Comparison of ENCODE assay signal across 11 cellular contexts in the genomic region with DNA sequence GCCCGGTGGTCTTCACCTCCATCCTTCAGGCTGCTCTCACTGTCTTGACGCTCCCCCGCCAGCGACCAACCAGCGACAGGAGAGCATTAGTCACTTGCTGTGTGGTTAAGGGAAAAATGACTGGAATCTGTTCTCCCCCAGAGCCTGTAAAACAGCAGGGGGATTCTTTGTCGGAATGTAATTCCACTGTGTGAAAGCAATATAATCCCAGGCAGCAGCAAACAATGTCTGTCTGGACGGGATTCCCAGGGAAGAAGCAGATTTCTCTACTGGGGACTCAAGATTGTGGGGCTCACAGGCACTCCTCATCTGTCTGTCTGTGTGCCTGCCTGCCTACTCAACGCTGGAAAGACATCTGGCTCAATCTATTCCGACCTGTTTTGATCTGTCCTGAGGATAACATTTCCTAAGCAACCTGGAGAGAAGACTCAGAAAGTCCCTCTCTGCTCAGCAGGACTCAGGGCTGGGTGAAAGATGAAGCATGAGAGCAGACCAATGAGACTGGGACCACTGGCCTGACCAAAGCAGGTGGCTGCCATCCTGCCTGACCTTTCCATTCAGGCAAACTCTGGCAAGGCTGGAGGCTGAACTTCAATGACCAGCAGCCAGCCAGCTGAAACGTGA. TPM values are rescaled to one million over a fixed set of nuclear protein-coding genes. Genes with fewer than 3 reads are reported as not detected.
A peak's percentile ranks its signal among the peaks of the same experiment; 100 is the strongest.
DNase-seq lines count a peak whose midpoint lies in the region; ATAC-seq and TF ChIP-seq lines count a peak whose summit lies in the region.
"Had no signal": no experiment of that assay in that cellular context is flagged by ENCODE, and none has a peak within 500 bp of the region (broad histone marks: within the 10 kb centered on the region; RNA-seq: fewer than 3 reads in every experiment).

No MANE protein-coding gene starts in this region.

- H3K4me3 ChIP-seq in coronary artery = peak overlapping the region; percentile 19
- H3K4me3 ChIP-seq: stomach had no signal

- TF ChIP-seq CTCF in coronary artery (IDR thresholded peaks at IDR 0.05) (no peak), omental fat pad (IDR thresholded peaks at IDR 0.05) (no peak)

- TF ChIP-seq EP300 in Ishikawa (IDR thresholded peaks at IDR 0.05; ENCODE audit: borderline replicate concordance) = peak; percentile 88

- ATAC-seq in omental fat pad (ENCODE audit: low FRiP score) (no peak), GM18858 (IDR thresholded peaks at IDR 0.05; ENCODE audit: unreplicated experiment) (no peak)
- ATAC-seq: CD8-positive, alpha-beta T cell had no signal

- no peak; the same call in 1 of the 2 replicates for TF ChIP-seq RAD21 in Ishikawa (IDR thresholded peaks at IDR 0.05; ENCODE audit: low read depth)

- peak overlapping the region; percentile 57 to 94 for H3K27ac ChIP-seq in coronary artery
- H3K27ac ChIP-seq: epithelial cell of prostate had no signal

- peak; percentile 84 for DNase-seq in AG08395 (ENCODE audit: low spot score)
- DNase-seq in coronary artery (ENCODE audit: low spot score) = no peak
- peak; percentile 88 for DNase-seq in myocyte (ENCODE audit: low read depth)
- DNase-seq in NCI-H1436 treated with DMSO at 0.1 percent for 48 hours (lab: John Stamatoyannopoulos, UW) = no peak
- no peak for DNase-seq in SIG-M5 treated with dmso at 0.1 percent for 504 hours (lab: John Stamatoyannopoulos, UW; ENCODE audit: unreplicated experiment)
- no peak for DNase-seq in omental fat pad (ENCODE audit: low spot score)
- DNase-seq: CD8-positive, alpha-beta T cell; stomach had no signal

TF ChIP-seq in Ishikawa, 13 proteins besides CTCF, POLR2A, EP300 and RAD21:
- peak; percentile 49 for TF ChIP-seq NFIC (IDR thresholded peaks at IDR 0.05)
- TF ChIP-seq EGR1 (IDR thresholded peaks at IDR 0.05) = no peak
- TF ChIP-seq YY1 (IDR thresholded peaks at IDR 0.05; ENCODE audit: low read depth) = no peak
- TF ChIP-seq TAF1 (IDR thresholded peaks at IDR 0.05; ENCODE audit: low read depth) = 0 out of 2 replicates have a peak, but pooled peaks have one; percentile 34
- TF ChIP-seq TEAD4 (IDR thresholded peaks at IDR 0.05) = peak; percentile 97
- TF ChIP-seq TCF12 (IDR thresholded peaks at IDR 0.05; ENCODE audit: low read depth) = peak; percentile 88
- peak; percentile 66; the same call in 1 of the 2 replicates for TF ChIP-seq FOXM1 (IDR thresholded peaks at IDR 0.05; ENCODE audit: borderline replicate concordance, low read depth)

RNA-seq across cellular contexts. Expression of a gene that starts 54.6 kb away (rescaled TPM):
- total RNA-seq in myocyte (40.7 and 66.7 TPM in 2 replicates), omental fat pad (10 to 100 TPM in 3 of 4 donors, 1 to 10 TPM in 1; 6.8 to 47.3 (median 21.0) TPM)
- 76.0 TPM for polyA plus RNA-seq in myocyte (2012)

Comparison
In these comparisons a context has a peak if more than half of its experiments do, and no peak if none do; other contexts are left out.
1. DNase-seq: peak in AG08395 (single experiment) and myocyte (single experiment); none in coronary artery (single experiment), NCI-H1436 treated with DMSO at 0.1 percent for 48 hours (single experiment), SIG-M5 treated with dmso at 0.1 percent for 504 hours (single experiment) and omental fat pad (single experiment).